ENCODE assay signal across 19 cellular contexts in genomic region chr20:38931984-38932383, GRCh38. TPM values are rescaled to one million over a fixed set of nuclear protein-coding genes. Genes with fewer than 3 reads are reported as not detected.
DNase-seq lines count a peak whose midpoint lies in the region; ATAC-seq and TF ChIP-seq lines count a peak whose summit lies in the region.
"Had no signal": no experiment of that assay in that cellular context is flagged by ENCODE, and none has a peak within 500 bp of the region (broad histone marks: within the 10 kb centered on the region; RNA-seq: fewer than 3 reads in every experiment).

No MANE protein-coding gene starts in this region.

- H3K36me3 ChIP-seq in Loucy (ENCODE audit: insufficient read depth, low read length) (peaks cover 11% of the 10 kb centered on the region; the same call in 1 of the 2 replicates), SU-DHL-6 (ENCODE audit: low read length) (peaks cover 7% of the 10 kb centered on the region; the same call in 1 of the 2 replicates), skeletal muscle satellite cell (ENCODE audit: insufficient read depth, low read length) (no peaks in the 10 kb centered on the region)
- H3K36me3 ChIP-seq in CD4-positive, alpha-beta memory T cell (ENCODE audit: insufficient read depth, low read length): no peaks in the 10 kb centered on the region

- H3K27ac ChIP-seq in SU-DHL-6 (ENCODE audit: low read depth, low read length): no peak overlapping the region
- H3K27ac ChIP-seq in CD4-positive, alpha-beta memory T cell (ENCODE audit: low read depth, low read length): no peak overlapping the region
- H3K27ac ChIP-seq: psoas muscle, testis had no signal

- H3K9me2 ChIP-seq in Loucy (replicated peaks; ENCODE audit: low read depth, low read length): no peaks in the 10 kb centered on the region
- H3K9me2 ChIP-seq in SU-DHL-6 (replicated peaks; ENCODE audit: insufficient read depth, low read length): no peaks in the 10 kb centered on the region

- H4K20me1 ChIP-seq in Loucy (ENCODE audit: insufficient read depth, low read length, poor library complexity, severe bottlenecking) (peaks cover 68% of the 10 kb centered on the region), SU-DHL-6 (ENCODE audit: low read depth, low read length) (no peaks in the 10 kb centered on the region; the same call in 1 of the 2 replicates)

- H3F3A ChIP-seq in Loucy (ENCODE audit: low read depth): no peaks in the 10 kb centered on the region
- H3F3A ChIP-seq in SU-DHL-6 (ENCODE audit: insufficient read depth): no peaks in the 10 kb centered on the region; the same call in 1 of the 2 replicates

- H3K27me3 Mint-ChIP-seq in CD4-positive, alpha-beta memory T cell: no peaks in the 10 kb centered on the region
- H3K27me3 Mint-ChIP-seq: activated naive CD8-positive, alpha-beta T cell treated with anti-CD3 and anti-CD28 coated beads for 36 hours; CD4-positive, alpha-beta T cell had no signal

- CTCF ChIA-PET in CD4-positive, alpha-beta memory T cell (lab: Charles Lee; ENCODE audit: partially characterized antibody): no interaction called here

- ATAC-seq in HG03039 (IDR thresholded peaks at IDR 0.05; ENCODE audit: unreplicated experiment): no peak
- ATAC-seq: psoas muscle; stimulated activated memory B cell treated with anti-CD40 and anti-IgM and Interleukin-4, amounts not matched to agents 10 μg/mL and 1 μg/mL and 100 μg/mL, for 72 hours had no signal

- H3K4me1 Mint-ChIP-seq in CD4-positive, alpha-beta memory T cell: peaks cover 17 to 23% (median 20%) of the 10 kb centered on the region in 4 donors

- DNase-seq in fibroblast of the aortic adventitia (ENCODE audit: low read depth) (no peak), RKO (ENCODE audit: low spot score) (no peak)
- no peak for DNase-seq in CD4-positive, alpha-beta memory T cell
- DNase-seq: activated naive CD8-positive, alpha-beta T cell treated with anti-CD3 and anti-CD28 coated beads for 36 hours; CD4-positive, alpha-beta T cell; effector CD8-positive, alpha-beta T cell; head of caudate nucleus; NCI-H1105; NK-92 treated with Interleukin-12 subunit alpha and Interleukin-12 subunit beta, amount 100 ng/mL, for 24 hours; psoas muscle; RPMI8226; testis had no signal

- H3K9me3 ChIP-seq in Loucy (ENCODE audit: insufficient read depth, low read depth, low read length) (no peaks in the 10 kb centered on the region), SU-DHL-6 (ENCODE audit: insufficient read depth, low read length) (no peaks in the 10 kb centered on the region), skeletal muscle satellite cell (replicated peaks; ENCODE audit: low read length) (no peaks in the 10 kb centered on the region)
- H3K9me3 ChIP-seq in CD4-positive, alpha-beta memory T cell (ENCODE audit: control insufficient read depth in 1 of 2, low read length in 2 of 2): no peaks in the 10 kb centered on the region
- H3K9me3 ChIP-seq: psoas muscle, testis had no signal

- TF ChIP-seq CTCF in Loucy (conservative IDR thresholded peaks at IDR 0.05; ENCODE audit: low read length) (no peak), SU-DHL-6 (IDR thresholded peaks at IDR 0.05; ENCODE audit: insufficient read depth, low read length, poor library complexity, severe bottlenecking) (no peak), fibroblast of the aortic adventitia (IDR thresholded peaks at IDR 0.05; ENCODE audit: insufficient read depth, low read length) (no peak)

- no peak overlapping the region for H3K4me3 Mint-ChIP-seq in CD4-positive, alpha-beta memory T cell
- H3K4me3 Mint-ChIP-seq: activated naive CD8-positive, alpha-beta T cell treated with anti-CD3 and anti-CD28 coated beads for 36 hours; CD4-positive, alpha-beta T cell; stimulated activated memory B cell treated with anti-CD40 and anti-IgM and Interleukin-4, amounts not matched to agents 10 μg/mL and 1 μg/mL and 100 μg/mL, for 72 hours had no signal

- H3K79me2 ChIP-seq in Loucy (ENCODE audit: insufficient read depth, low read length) (peaks cover 100% of the 10 kb centered on the region), SU-DHL-6 (ENCODE audit: insufficient read depth, low read length) (peaks cover 100% of the 10 kb centered on the region)

- intact Hi-C loops in CD4-positive, alpha-beta memory T cell (cut with micrococcal nuclease): no loop called here

- H3K4me2 ChIP-seq in Loucy (ENCODE audit: low read depth, low read length, poor library complexity, severe bottlenecking) (peak overlapping the region; percentile 96), SU-DHL-6 (ENCODE audit: low read depth, low read length, poor library complexity, severe bottlenecking) (peak overlapping the region; percentile 40), skeletal muscle satellite cell (ENCODE audit: low read length) (peak overlapping the region; percentile 49)

- no peaks in the 10 kb centered on the region for H3K9me3 Mint-ChIP-seq in CD4-positive, alpha-beta memory T cell
- H3K9me3 Mint-ChIP-seq: activated naive CD8-positive, alpha-beta T cell treated with anti-CD3 and anti-CD28 coated beads for 36 hours; activated T-helper 2 cell treated with anti-CD3 and anti-CD28 coated beads, Interferon-gamma antibody, Interleukin-2, Interleukin-4, amounts not matched to agents 10 μg/mL and 5 μg/mL and 100 μg/mL, durations not matched to agents 14 hours and 24 hours and 36 hours; CD4-positive, alpha-beta T cell; stimulated activated memory B cell treated with anti-CD40 and anti-IgM and Interleukin-4, amounts not matched to agents 10 μg/mL and 1 μg/mL and 100 μg/mL, for 72 hours had no signal

- H2AFZ ChIP-seq in Loucy (ENCODE audit: low read length): no peak overlapping the region
- H2AFZ ChIP-seq in SU-DHL-6 (ENCODE audit: low read depth, low read length, severe bottlenecking): no peak overlapping the region

- peaks cover 3% of the 10 kb centered on the region for H3K27me3 ChIP-seq in Loucy (ENCODE audit: insufficient read depth, low read length, poor library complexity, severe bottlenecking)
- no peaks in the 10 kb centered on the region for H3K27me3 ChIP-seq in SU-DHL-6 (ENCODE audit: low read length)
- no peaks in the 10 kb centered on the region for H3K27me3 ChIP-seq in skeletal muscle satellite cell (ENCODE audit: control insufficient read depth, insufficient read depth, low read length)
- no peaks in the 10 kb centered on the region for H3K27me3 ChIP-seq in CD4-positive, alpha-beta memory T cell (ENCODE audit: insufficient read depth, low read length)
- H3K27me3 ChIP-seq: testis had no signal

- H3K4me3 ChIP-seq in Loucy (ENCODE audit: low read length, poor library complexity, severe bottlenecking) (peak overlapping the region; percentile 87), SU-DHL-6 (ENCODE audit: insufficient read depth, low read length, poor library complexity, severe bottlenecking) (no peak overlapping the region), fibroblast of the aortic adventitia (ENCODE audit: low read depth, low read length) (peak overlapping the region; percentile 33), skeletal muscle satellite cell (ENCODE audit: low read length) (no peak overlapping the region)
- H3K4me3 ChIP-seq in CD4-positive, alpha-beta memory T cell (ENCODE audit: low read length in 2 of 2): no peak overlapping the region
- H3K4me3 ChIP-seq: psoas muscle, skin epidermis, testis had no signal

- no peaks in the 10 kb centered on the region for H3K36me3 Mint-ChIP-seq in CD4-positive, alpha-beta memory T cell
- H3K36me3 Mint-ChIP-seq: stimulated activated memory B cell treated with anti-CD40 and anti-IgM and Interleukin-4, amounts not matched to agents 10 μg/mL and 1 μg/mL and 100 μg/mL, for 72 hours had no signal

- no peak overlapping the region for H3K27ac Mint-ChIP-seq in CD4-positive, alpha-beta memory T cell
- H3K27ac Mint-ChIP-seq: activated naive CD8-positive, alpha-beta T cell treated with anti-CD3 and anti-CD28 coated beads for 36 hours; CD4-positive, alpha-beta T cell; stimulated activated memory B cell treated with anti-CD40 and anti-IgM and Interleukin-4, amounts not matched to agents 10 μg/mL and 1 μg/mL and 100 μg/mL, for 72 hours had no signal

- POLR2A ChIA-PET in CD4-positive, alpha-beta memory T cell (lab: Charles Lee; ENCODE audit: partially characterized antibody): interaction anchor here (1.1 kb wide), 1 partner anchor 30 kb away, joined by 3 read pairs; the partner anchor contains the start of gene DHX35

- peaks cover 74% of the 10 kb centered on the region for H3K4me1 ChIP-seq in Loucy (ENCODE audit: insufficient read depth, low read length, poor library complexity, severe bottlenecking)
- peaks cover 31% of the 10 kb centered on the region for H3K4me1 ChIP-seq in skeletal muscle satellite cell (ENCODE audit: control insufficient read depth, insufficient read depth, low read length)
- peaks cover 30% of the 10 kb centered on the region for H3K4me1 ChIP-seq in CD4-positive, alpha-beta memory T cell (ENCODE audit: insufficient read depth, low read length)

- H3K9ac ChIP-seq in Loucy (ENCODE audit: low read depth, low read length, poor library complexity, severe bottlenecking) (peak overlapping the region; percentile 47), SU-DHL-6 (ENCODE audit: low read length) (0 out of 2 replicates have a peak overlapping the region, but pooled peaks have one; percentile 12), skeletal muscle satellite cell (ENCODE audit: low read depth, low read length) (no peak overlapping the region)

RNA-seq across cellular contexts. Expression of gene FAM83D, which starts 5.8 kb away (rescaled TPM):
- 2.2 and 16.7 TPM in 2 replicates for total RNA-seq in fibroblast of the aortic adventitia (ENCODE audit: low replicate concordance)
- total RNA-seq in skeletal muscle satellite cell (2012; rRNA removed): 12.7 and 13.7 TPM in 2 replicates
- total RNA-seq in CD4-positive, alpha-beta memory T cell: 1 to 10 TPM; 1.4 to 1.5 TPM
- 1 to 10 TPM in 1 of 2 donors, under 1 TPM in 1; 0.93 to 1.2 TPM for polyA plus RNA-seq in CD4-positive, alpha-beta memory T cell

RNA-seq across cellular contexts. Expression of gene DHX35, which starts 30.2 kb away (rescaled TPM):
- 5.1 and 8.9 TPM in 2 replicates for total RNA-seq in fibroblast of the aortic adventitia (ENCODE audit: low replicate concordance)
- 7.2 and 7.6 TPM in 2 replicates for total RNA-seq in skeletal muscle satellite cell (2012; rRNA removed)
- 10 to 100 TPM; 11.5 to 11.8 TPM for total RNA-seq in CD4-positive, alpha-beta memory T cell
- 1 to 10 TPM; 2.7 to 8.5 TPM for polyA plus RNA-seq in CD4-positive, alpha-beta memory T cell

Comparison
In these comparisons a context has a peak if more than half of its experiments do, and no peak if none do; other contexts are left out.
1. H3K4me2 ChIP-seq: peak in every context shown above with its lines; median percentile 96 in Loucy; 49 in skeletal muscle satellite cell; 40 in SU-DHL-6.
2. H3K4me3 ChIP-seq: peak in Loucy (single experiment) and fibroblast of the aortic adventitia (single experiment); none in SU-DHL-6 (single experiment), skeletal muscle satellite cell (single experiment) and CD4-positive, alpha-beta memory T cell (0 of 2).